1 cellular context compared by ENCODE assay signal in the genomic region with DNA sequence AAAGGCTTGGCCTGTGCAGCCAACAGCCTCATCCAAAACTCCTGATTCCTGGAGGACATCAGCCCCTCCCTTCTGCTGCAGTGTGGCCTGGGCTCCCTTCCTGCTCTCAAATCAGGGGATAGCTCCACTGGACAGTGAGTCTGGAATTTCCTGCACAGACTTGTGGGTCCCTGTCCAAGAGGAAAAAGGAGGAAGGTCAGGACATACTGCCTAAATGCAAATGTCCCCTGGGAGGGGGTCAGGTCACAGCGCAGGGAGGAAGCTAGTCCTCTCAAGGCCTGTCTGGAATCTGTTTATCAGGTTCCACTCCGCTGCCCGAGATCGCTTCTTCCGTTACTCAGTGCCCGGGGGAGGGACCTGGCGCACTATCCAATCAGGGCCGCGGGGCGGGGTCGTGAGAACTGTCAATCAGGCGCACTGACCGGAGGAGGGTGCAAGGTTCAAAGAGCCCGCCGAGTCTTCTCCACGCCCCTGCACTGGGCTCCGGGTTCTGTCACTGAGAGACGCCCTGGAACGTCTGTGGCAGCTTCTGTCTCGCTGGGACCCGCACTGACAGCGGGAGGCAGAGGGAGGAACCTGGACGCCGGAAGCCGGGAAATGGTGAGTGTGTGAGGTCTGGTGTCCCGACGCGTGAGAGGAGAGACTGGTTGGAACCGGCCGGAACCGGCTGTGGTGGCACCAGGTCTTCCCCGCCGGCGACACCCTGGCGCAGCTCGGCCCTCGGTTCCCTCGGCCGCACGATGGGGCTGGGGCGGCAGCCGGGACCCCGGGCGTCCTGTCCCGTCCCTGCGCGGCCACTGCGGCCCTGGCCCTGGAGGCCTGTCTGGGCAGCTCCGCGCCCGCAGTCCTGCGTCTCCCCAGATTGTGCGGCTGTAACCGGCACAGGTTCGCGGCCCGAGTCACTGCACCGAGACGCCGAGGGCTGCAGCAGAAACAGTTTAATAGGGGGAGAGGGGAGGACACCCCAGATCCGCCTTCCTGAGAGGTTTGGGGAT.
A peak's percentile ranks its signal among the peaks of the same experiment; 100 is the strongest.
TF ChIP-seq lines count a peak whose summit lies in the region.

A gene (plus strand): TSS at position 404 of the 995 bp plus-strand sequence. CDS start 194 bp downstream, at position 598.

TF ChIP-seq in HepG2, 621 proteins besides CTCF, POLR2A, EP300 and RAD21 (continued from another document and continues in another):
- TF ChIP-seq, protein P1, sequence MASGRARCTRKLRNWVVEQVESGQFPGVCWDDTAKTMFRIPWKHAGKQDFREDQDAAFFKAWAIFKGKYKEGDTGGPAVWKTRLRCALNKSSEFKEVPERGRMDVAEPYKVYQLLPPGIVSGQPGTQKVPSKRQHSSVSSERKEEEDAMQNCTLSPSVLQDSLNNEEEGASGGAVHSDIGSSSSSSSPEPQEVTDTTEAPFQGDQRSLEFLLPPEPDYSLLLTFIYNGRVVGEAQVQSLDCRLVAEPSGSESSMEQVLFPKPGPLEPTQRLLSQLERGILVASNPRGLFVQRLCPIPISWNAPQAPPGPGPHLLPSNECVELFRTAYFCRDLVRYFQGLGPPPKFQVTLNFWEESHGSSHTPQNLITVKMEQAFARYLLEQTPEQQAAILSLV (CRISPR knock-in tag; IDR thresholded peaks at IDR 0.05; ENCODE audit: borderline replicate concordance) = no peak; the same call in 1 of the 2 replicates
- TF ChIP-seq, protein P2, sequence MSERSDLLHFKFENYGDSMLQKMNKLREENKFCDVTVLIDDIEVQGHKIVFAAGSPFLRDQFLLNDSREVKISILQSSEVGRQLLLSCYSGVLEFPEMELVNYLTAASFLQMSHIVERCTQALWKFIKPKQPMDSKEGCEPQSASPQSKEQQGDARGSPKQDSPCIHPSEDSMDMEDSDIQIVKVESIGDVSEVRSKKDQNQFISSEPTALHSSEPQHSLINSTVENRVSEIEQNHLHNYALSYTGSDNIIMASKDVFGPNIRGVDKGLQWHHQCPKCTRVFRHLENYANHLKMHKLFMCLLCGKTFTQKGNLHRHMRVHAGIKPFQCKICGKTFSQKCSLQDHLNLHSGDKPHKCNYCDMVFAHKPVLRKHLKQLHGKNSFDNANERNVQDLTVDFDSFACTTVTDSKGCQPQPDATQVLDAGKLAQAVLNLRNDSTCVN (CRISPR knock-in tag; IDR thresholded peaks at IDR 0.05; ENCODE audit: borderline replicate concordance) = no peak; the same call in 1 of the 2 replicates
- TF ChIP-seq, protein P3, sequence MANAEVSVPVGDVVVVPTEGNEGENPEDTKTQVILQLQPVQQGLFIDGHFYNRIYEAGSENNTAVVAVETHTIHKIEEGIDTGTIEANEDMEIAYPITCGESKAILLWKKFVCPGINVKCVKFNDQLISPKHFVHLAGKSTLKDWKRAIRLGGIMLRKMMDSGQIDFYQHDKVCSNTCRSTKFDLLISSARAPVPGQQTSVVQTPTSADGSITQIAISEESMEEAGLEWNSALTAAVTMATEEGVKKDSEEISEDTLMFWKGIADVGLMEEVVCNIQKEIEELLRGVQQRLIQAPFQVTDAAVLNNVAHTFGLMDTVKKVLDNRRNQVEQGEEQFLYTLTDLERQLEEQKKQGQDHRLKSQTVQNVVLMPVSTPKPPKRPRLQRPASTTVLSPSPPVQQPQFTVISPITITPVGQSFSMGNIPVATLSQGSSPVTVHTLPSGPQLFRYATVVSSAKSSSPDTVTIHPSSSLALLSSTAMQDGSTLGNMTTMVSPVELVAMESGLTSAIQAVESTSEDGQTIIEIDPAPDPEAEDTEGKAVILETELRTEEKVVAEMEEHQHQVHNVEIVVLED (CRISPR knock-in tag; IDR thresholded peaks at IDR 0.05; ENCODE audit: borderline replicate concordance) = peak; percentile 41; the same call in 1 of the 2 replicates
- TF ChIP-seq, protein P4, sequence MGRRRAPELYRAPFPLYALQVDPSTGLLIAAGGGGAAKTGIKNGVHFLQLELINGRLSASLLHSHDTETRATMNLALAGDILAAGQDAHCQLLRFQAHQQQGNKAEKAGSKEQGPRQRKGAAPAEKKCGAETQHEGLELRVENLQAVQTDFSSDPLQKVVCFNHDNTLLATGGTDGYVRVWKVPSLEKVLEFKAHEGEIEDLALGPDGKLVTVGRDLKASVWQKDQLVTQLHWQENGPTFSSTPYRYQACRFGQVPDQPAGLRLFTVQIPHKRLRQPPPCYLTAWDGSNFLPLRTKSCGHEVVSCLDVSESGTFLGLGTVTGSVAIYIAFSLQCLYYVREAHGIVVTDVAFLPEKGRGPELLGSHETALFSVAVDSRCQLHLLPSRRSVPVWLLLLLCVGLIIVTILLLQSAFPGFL (CRISPR knock-in tag; IDR thresholded peaks at IDR 0.05) = no peak
- no peak for TF ChIP-seq ZNF484 (CRISPR knock-in tag; IDR thresholded peaks at IDR 0.05; ENCODE audit: borderline replicate concordance, low read depth)
- TF ChIP-seq CBFB (CRISPR knock-in tag; IDR thresholded peaks at IDR 0.05) = 0 out of 2 replicates have a peak, but pooled peaks have one; percentile 17
- no peak for TF ChIP-seq PHF5A (CRISPR knock-in tag; IDR thresholded peaks at IDR 0.05; ENCODE audit: low read depth, unreplicated experiment)
- peak; percentile 71 for TF ChIP-seq THAP11 (CRISPR knock-in tag; IDR thresholded peaks at IDR 0.05)
- TF ChIP-seq ZNF20 (CRISPR knock-in tag; IDR thresholded peaks at IDR 0.05) = no peak
- TF ChIP-seq, protein P5, sequence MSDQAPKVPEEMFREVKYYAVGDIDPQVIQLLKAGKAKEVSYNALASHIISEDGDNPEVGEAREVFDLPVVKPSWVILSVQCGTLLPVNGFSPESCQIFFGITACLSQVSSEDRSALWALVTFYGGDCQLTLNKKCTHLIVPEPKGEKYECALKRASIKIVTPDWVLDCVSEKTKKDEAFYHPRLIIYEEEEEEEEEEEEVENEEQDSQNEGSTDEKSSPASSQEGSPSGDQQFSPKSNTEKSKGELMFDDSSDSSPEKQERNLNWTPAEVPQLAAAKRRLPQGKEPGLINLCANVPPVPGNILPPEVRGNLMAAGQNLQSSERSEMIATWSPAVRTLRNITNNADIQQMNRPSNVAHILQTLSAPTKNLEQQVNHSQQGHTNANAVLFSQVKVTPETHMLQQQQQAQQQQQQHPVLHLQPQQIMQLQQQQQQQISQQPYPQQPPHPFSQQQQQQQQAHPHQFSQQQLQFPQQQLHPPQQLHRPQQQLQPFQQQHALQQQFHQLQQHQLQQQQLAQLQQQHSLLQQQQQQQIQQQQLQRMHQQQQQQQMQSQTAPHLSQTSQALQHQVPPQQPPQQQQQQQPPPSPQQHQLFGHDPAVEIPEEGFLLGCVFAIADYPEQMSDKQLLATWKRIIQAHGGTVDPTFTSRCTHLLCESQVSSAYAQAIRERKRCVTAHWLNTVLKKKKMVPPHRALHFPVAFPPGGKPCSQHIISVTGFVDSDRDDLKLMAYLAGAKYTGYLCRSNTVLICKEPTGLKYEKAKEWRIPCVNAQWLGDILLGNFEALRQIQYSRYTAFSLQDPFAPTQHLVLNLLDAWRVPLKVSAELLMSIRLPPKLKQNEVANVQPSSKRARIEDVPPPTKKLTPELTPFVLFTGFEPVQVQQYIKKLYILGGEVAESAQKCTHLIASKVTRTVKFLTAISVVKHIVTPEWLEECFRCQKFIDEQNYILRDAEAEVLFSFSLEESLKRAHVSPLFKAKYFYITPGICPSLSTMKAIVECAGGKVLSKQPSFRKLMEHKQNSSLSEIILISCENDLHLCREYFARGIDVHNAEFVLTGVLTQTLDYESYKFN (CRISPR knock-in tag; conservative IDR thresholded peaks at IDR 0.05) = peak; percentile 62
- peak; percentile 6; the same call in 1 of the 2 replicates for TF ChIP-seq HMG20A (CRISPR knock-in tag; IDR thresholded peaks at IDR 0.05; ENCODE audit: borderline replicate concordance)
- peak; percentile 38; the same call in 1 of the 2 replicates for TF ChIP-seq CCDC6 (CRISPR knock-in tag; IDR thresholded peaks at IDR 0.05)
- TF ChIP-seq NCOA2 (CRISPR knock-in tag; IDR thresholded peaks at IDR 0.05) = peak; percentile 43; the same call in 1 of the 2 replicates
- no peak for TF ChIP-seq ZNF550 (CRISPR knock-in tag; IDR thresholded peaks at IDR 0.05; ENCODE audit: borderline replicate concordance)
- peak; percentile 42; the same call in 1 of the 2 replicates for TF ChIP-seq ZNF564 (CRISPR knock-in tag; IDR thresholded peaks at IDR 0.05)
- no peak for TF ChIP-seq ZNF33B (CRISPR knock-in tag; IDR thresholded peaks at IDR 0.05)
- TF ChIP-seq ZNF317 (CRISPR knock-in tag; IDR thresholded peaks at IDR 0.05) = no peak
- TF ChIP-seq CBX2 (IDR thresholded peaks at IDR 0.05; ENCODE audit: low read depth, low read length) = no peak
- TF ChIP-seq CBX2 (CRISPR knock-in tag; IDR thresholded peaks at IDR 0.05; ENCODE audit: low read depth) = no peak
- TF ChIP-seq, protein P6, sequence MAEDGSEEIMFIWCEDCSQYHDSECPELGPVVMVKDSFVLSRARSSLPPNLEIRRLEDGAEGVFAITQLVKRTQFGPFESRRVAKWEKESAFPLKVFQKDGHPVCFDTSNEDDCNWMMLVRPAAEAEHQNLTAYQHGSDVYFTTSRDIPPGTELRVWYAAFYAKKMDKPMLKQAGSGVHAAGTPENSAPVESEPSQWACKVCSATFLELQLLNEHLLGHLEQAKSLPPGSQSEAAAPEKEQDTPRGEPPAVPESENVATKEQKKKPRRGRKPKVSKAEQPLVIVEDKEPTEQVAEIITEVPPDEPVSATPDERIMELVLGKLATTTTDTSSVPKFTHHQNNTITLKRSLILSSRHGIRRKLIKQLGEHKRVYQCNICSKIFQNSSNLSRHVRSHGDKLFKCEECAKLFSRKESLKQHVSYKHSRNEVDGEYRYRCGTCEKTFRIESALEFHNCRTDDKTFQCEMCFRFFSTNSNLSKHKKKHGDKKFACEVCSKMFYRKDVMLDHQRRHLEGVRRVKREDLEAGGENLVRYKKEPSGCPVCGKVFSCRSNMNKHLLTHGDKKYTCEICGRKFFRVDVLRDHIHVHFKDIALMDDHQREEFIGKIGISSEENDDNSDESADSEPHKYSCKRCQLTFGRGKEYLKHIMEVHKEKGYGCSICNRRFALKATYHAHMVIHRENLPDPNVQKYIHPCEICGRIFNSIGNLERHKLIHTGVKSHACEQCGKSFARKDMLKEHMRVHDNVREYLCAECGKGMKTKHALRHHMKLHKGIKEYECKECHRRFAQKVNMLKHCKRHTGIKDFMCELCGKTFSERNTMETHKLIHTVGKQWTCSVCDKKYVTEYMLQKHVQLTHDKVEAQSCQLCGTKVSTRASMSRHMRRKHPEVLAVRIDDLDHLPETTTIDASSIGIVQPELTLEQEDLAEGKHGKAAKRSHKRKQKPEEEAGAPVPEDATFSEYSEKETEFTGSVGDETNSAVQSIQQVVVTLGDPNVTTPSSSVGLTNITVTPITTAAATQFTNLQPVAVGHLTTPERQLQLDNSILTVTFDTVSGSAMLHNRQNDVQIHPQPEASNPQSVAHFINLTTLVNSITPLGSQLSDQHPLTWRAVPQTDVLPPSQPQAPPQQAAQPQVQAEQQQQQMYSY (CRISPR knock-in tag; IDR thresholded peaks at IDR 0.05) = no peak
- TF ChIP-seq JUND (CRISPR knock-in tag; IDR thresholded peaks at IDR 0.05) = no peak
- peak; percentile 86 for TF ChIP-seq SIN3A (IDR thresholded peaks at IDR 0.05; ENCODE audit: borderline replicate concordance, low read depth, low read length)
- TF ChIP-seq GZF1 (CRISPR knock-in tag; IDR thresholded peaks at IDR 0.05) = peak; percentile 83; the same call in 1 of the 2 replicates
- peak; percentile 86 for TF ChIP-seq POLR2G (IDR thresholded peaks at IDR 0.05; ENCODE audit: low read depth, low read length)
- TF ChIP-seq, protein P7, sequence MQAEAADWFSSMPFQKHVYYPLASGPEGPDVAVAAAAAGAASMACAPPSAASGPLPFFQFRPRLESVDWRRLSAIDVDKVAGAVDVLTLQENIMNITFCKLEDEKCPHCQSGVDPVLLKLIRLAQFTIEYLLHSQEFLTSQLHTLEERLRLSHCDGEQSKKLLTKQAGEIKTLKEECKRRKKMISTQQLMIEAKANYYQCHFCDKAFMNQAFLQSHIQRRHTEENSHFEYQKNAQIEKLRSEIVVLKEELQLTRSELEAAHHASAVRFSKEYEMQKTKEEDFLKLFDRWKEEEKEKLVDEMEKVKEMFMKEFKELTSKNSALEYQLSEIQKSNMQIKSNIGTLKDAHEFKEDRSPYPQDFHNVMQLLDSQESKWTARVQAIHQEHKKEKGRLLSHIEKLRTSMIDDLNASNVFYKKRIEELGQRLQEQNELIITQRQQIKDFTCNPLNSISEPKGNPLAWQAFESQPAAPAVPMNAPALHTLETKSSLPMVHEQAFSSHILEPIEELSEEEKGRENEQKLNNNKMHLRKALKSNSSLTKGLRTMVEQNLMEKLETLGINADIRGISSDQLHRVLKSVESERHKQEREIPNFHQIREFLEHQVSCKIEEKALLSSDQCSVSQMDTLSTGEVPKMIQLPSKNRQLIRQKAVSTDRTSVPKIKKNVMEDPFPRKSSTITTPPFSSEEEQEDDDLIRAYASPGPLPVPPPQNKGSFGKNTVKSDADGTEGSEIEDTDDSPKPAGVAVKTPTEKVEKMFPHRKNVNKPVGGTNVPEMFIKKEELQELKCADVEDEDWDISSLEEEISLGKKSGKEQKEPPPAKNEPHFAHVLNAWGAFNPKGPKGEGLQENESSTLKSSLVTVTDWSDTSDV (CRISPR knock-in tag; IDR thresholded peaks at IDR 0.05) = 0 out of 2 replicates have a peak, but pooled peaks have one; percentile 39
- no peak for TF ChIP-seq FIP1L1 (IDR thresholded peaks at IDR 0.05; ENCODE audit: borderline replicate concordance, insufficient read depth, low read depth, low read length)
- TF ChIP-seq NFE2 (CRISPR knock-in tag; IDR thresholded peaks at IDR 0.05) = no peak
- TF ChIP-seq ZNF615 (CRISPR knock-in tag; IDR thresholded peaks at IDR 0.05; ENCODE audit: borderline replicate concordance) = no peak
- TF ChIP-seq, protein P8, sequence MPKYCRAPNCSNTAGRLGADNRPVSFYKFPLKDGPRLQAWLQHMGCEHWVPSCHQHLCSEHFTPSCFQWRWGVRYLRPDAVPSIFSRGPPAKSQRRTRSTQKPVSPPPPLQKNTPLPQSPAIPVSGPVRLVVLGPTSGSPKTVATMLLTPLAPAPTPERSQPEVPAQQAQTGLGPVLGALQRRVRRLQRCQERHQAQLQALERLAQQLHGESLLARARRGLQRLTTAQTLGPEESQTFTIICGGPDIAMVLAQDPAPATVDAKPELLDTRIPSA (CRISPR knock-in tag; IDR thresholded peaks at IDR 0.05; ENCODE audit: borderline replicate concordance) = no peak
- no peak for TF ChIP-seq SOX6 (IDR thresholded peaks at IDR 0.05)
- peak; percentile 33; the same call in 1 of the 2 replicates for TF ChIP-seq SOX6 (CRISPR knock-in tag; IDR thresholded peaks at IDR 0.05)
- TF ChIP-seq ATM (IDR thresholded peaks at IDR 0.05; ENCODE audit: borderline replicate concordance) = no peak
